In the genomic region with DNA sequence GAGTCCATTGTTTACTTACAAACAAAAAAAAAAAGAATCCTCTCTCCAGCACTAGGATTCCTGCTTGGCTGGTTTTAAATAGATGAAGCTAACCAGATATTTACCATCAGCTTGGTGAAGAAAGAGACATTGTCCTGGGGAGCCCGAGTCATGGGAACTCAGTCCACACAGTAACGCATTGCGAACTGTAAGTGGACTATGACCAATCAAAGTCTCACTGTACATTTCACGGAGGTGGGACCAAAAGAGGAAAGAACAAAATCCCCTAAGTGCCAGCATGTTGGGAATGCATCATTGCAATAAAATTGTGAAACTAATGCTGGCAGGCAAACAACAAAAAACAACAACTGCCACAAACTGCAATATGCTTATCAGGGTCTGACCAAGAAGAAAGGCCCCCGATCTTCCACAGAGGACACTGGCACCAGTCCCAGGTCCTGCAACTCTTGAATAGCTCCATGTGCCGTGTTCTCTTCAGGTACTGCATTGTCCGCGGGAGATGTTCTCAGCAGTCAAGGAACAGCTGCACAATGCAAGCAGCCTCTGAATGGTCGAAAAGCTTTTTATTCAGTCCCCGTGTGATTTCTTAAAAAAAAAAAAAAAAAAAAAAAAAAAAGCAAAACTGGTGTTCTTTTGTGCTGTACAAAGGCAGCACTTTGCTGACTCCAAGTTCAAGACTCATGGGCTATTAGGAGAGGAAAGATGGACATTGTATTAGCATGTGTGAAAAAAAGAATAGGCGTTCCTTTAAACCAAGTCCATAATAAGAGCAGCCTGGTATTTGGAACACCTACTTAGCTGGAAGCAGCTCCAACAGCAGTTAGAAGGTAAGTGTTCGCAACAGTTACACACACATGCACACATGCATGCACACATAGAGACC, we compare ENCODE assay signal across 16 cellular contexts. TPM values are rescaled to one million over a fixed set of nuclear protein-coding genes. Genes with fewer than 3 reads are reported as not detected.
A peak's percentile ranks its signal among the peaks of the same experiment; 100 is the strongest.
DNase-seq lines count a peak whose midpoint lies in the region; TF ChIP-seq lines count a peak whose summit lies in the region.
"Had no signal": no experiment of that assay in that cellular context is flagged by ENCODE, and none has a peak within 500 bp of the region (broad histone marks: within the 10 kb centered on the region; RNA-seq: fewer than 3 reads in every experiment).

No MANE protein-coding gene starts in this region.

- H3K36me3 ChIP-seq in testis (ENCODE audit: low read depth, missing control alignments) (no peaks in the 10 kb centered on the region), A673 (ENCODE audit: insufficient read depth, low read length, poor library complexity, severe bottlenecking) (no peaks in the 10 kb centered on the region)
- H3K36me3 ChIP-seq: uterus had no signal

- POLR2A ChIA-PET in A673 (lab: Charles Lee; ENCODE audit: low non-redundant PET): no interaction called here

- intact Hi-C loops in testis (cut with DNase I; ENCODE audit: low total_unique reads) (no loop called here), A673 (cut with micrococcal nuclease; ENCODE audit: unreplicated experiment) (no loop called here)

- CTCF ChIA-PET in A673 (lab: Charles Lee): interaction anchor here (0.5 kb wide), 1 partner anchor 405 kb away, joined by 3 read pairs; no protein-coding TSS in a partner anchor

- H3K9me3 ChIP-seq in testis (no peaks in the 10 kb centered on the region), A673 (ENCODE audit: low read depth, low read length, poor library complexity, severe bottlenecking) (no peaks in the 10 kb centered on the region)
- H3K9me3 ChIP-seq: uterus had no signal

- TF ChIP-seq CTCF in testis (IDR thresholded peaks at IDR 0.05) (no peak), A673 (conservative IDR thresholded peaks at IDR 0.05; ENCODE audit: low read depth, low read length) (no peak)

- H3K4me1 ChIP-seq in testis (no peaks in the 10 kb centered on the region), A673 (ENCODE audit: insufficient read depth, low read length, poor library complexity, severe bottlenecking) (no peaks in the 10 kb centered on the region)
- H3K4me1 ChIP-seq: uterus had no signal

- 53 to 54% methylated on average over 12 of the region's 12 CpGs for WGBS in testis, 2 donors

- DNase-seq in NCI-H748 (lab: John Stamatoyannopoulos, UW; ENCODE audit: unreplicated experiment): peak; percentile 19
- no peak for DNase-seq in NCI-H748 treated with DMSO at 0.1 percent for 48 hours (lab: John Stamatoyannopoulos, UW)
- peak; percentile 48 for DNase-seq in epidermal melanocyte (ENCODE audit: insufficient read length, low spot score)
- peak; percentile 59 for DNase-seq in mucosa of gallbladder (ENCODE audit: low spot score)
- peak; percentile 38 for DNase-seq in testis
- DNase-seq in NOMO-1 (lab: John Stamatoyannopoulos, UW; ENCODE audit: unreplicated experiment in 2 of 2): no peak
- no peak for DNase-seq in A673 (ENCODE audit: low spot score)
- no peak for DNase-seq in NCI-H1417 treated with DMSO at 0.1 percent for 48 hours (lab: John Stamatoyannopoulos, UW)
- DNase-seq: activated CD4-positive, alpha-beta T cell treated with anti-CD3 and anti-CD28 coated beads, Interleukin-2, amount 50 U/mL, for 1 hour; activated T-cell treated with anti-CD3 and anti-CD28 coated beads, Interleukin-2, amount 50 U/mL, for 48 hours; cortex of kidney; NCI-H2081; SHP77; stimulated activated CD4-positive, alpha-beta T cell treated with anti-CD3 and anti-CD28 coated beads, Interleukin-4, amount 100 ng/mL, for 24 hours; T-helper 9 cell; uterus had no signal

- H3K27ac ChIP-seq in testis (no peak overlapping the region), A673 (ENCODE audit: low read depth, low read length, poor library complexity, severe bottlenecking) (no peak overlapping the region)
- H3K27ac ChIP-seq: uterus had no signal

- no peak overlapping the region for H3K4me3 ChIP-seq in testis
- no peak overlapping the region for H3K4me3 ChIP-seq in A673 (ENCODE audit: low read depth, low read length, poor library complexity, severe bottlenecking)
- H3K4me3 ChIP-seq: uterus had no signal

- H3K27me3 ChIP-seq in testis (no peaks in the 10 kb centered on the region), A673 (replicated peaks; ENCODE audit: insufficient read depth, low read depth, low read length, poor library complexity) (no peaks in the 10 kb centered on the region)
- H3K27me3 ChIP-seq: uterus had no signal

- TF ChIP-seq POLR2A in testis (IDR thresholded peaks at IDR 0.05): no peak

- no TSS peak for BruUV-seq in A673 (replicated peaks; lab: Mats Ljungman, UMichigan)

RNA-seq across cellular contexts. Expression of gene SEMA6A, which starts 38.1 kb away (rescaled TPM):
- total RNA-seq in mucosa of gallbladder (98.1 TPM), testis (10 to 100 TPM; 52.0 to 67.6 TPM), A673 (2021) (10.6 and 13.5 TPM in 2 replicates)
- polyA plus RNA-seq in testis (ENCODE audit: insufficient read depth, low read depth, low replicate concordance): 17.4 TPM

Comparison
In these comparisons a context has a peak if more than half of its experiments do, and no peak if none do; other contexts are left out.
1. DNase-seq: peak in NCI-H748 (single experiment), epidermal melanocyte (single experiment), mucosa of gallbladder (single experiment) and testis (single experiment); none in NCI-H748 treated with DMSO at 0.1 percent for 48 hours (single experiment), NOMO-1 (0 of 2), A673 (single experiment) and NCI-H1417 treated with DMSO at 0.1 percent for 48 hours (single experiment).